In genomic region chr10:55747244-55747643, GRCh38 we compare ENCODE assay signal across 19 cellular contexts.
DNase-seq lines count a peak whose midpoint lies in the region; ATAC-seq and TF ChIP-seq lines count a peak whose summit lies in the region.
"Had no signal": no experiment of that assay in that cellular context is flagged by ENCODE, and none has a peak within 500 bp of the region (broad histone marks: within the 10 kb centered on the region; RNA-seq: fewer than 3 reads in every experiment).

No MANE protein-coding gene starts in this region.

- ATAC-seq in lower lobe of right lung (peak; percentile 74 to 84), heart right ventricle (no peak), HG03442 (IDR thresholded peaks at IDR 0.05; ENCODE audit: unreplicated experiment) (no peak)

- no peak overlapping the region for H3K4me2 ChIP-seq in hepatocyte
- H3K4me2 ChIP-seq: PC-9, SK-N-SH had no signal

- no peak overlapping the region for H2AFZ ChIP-seq in hepatocyte
- H2AFZ ChIP-seq: GM23248, PC-9 had no signal

- no peak for TF ChIP-seq EP300 in transverse colon (IDR thresholded peaks at IDR 0.05; ENCODE audit: low read depth)

- H3K4me1 ChIP-seq in hepatocyte (ENCODE audit: insufficient read depth): peaks cover 5% of the 10 kb centered on the region
- no peaks in the 10 kb centered on the region for H3K4me1 ChIP-seq in lower lobe of right lung
- no peaks in the 10 kb centered on the region for H3K4me1 ChIP-seq in transverse colon
- no peaks in the 10 kb centered on the region for H3K4me1 ChIP-seq in heart right ventricle

- H4K20me1 ChIP-seq in hepatocyte (ENCODE audit: insufficient read depth, poor library complexity, severe bottlenecking): no peaks in the 10 kb centered on the region

- intact Hi-C loops in lower lobe of right lung (cut with DNase I) (no loop called here), transverse colon (cut with DNase I; ENCODE audit: low total_unique reads) (no loop called here), heart right ventricle (cut with DNase I) (no loop called here)

- no peaks in the 10 kb centered on the region for H3K27me3 ChIP-seq in hepatocyte
- H3K27me3 ChIP-seq in lower lobe of right lung (ENCODE audit: low read depth): no peaks in the 10 kb centered on the region
- no peaks in the 10 kb centered on the region for H3K27me3 ChIP-seq in transverse colon
- no peaks in the 10 kb centered on the region for H3K27me3 ChIP-seq in heart right ventricle

- 61% methylated on average over 3 of the region's 3 CpGs for WGBS in hepatocyte (ENCODE audit: low lambda C conversion rate, missing lambda C conversion rate)
- WGBS in transverse colon (ENCODE audit: low coverage in 1 of 2), 2 donors: 36 to 55% methylated on average over 3 of the region's 3 CpGs
- WGBS in heart right ventricle, 2 donors: 76% methylated on average over 3 of the region's 3 CpGs

- in situ Hi-C loops in transverse colon (cut with MboI; ENCODE audit: low pct_ligation_motif_present in 1 of 4, low pct_unique_long_range_greater_than_20kb in 1 of 4, low sequenced_read_pairs in 3 of 4): no loop called here

- H3K36me3 ChIP-seq in hepatocyte (replicated peaks; ENCODE audit: insufficient read depth, low read depth) (no peaks in the 10 kb centered on the region), lower lobe of right lung (no peaks in the 10 kb centered on the region), transverse colon (no peaks in the 10 kb centered on the region), heart right ventricle (no peaks in the 10 kb centered on the region)

- no peaks in the 10 kb centered on the region for H3K79me2 ChIP-seq in hepatocyte

- DNase-seq in SHP77 treated with DMSO at 0.1 percent for 48 hours (lab: John Stamatoyannopoulos, UW) (peak; percentile 7), SHP77 (lab: John Stamatoyannopoulos, UW) (no peak), hepatocyte (ENCODE audit: low spot score) (peak; percentile 34), lower lobe of right lung (no peak), transverse colon (peak; percentile 24), heart right ventricle (no peak), NOMO-1 (lab: John Stamatoyannopoulos, UW; ENCODE audit: unreplicated experiment in 2 of 2) (no peak)
- DNase-seq: CD4-positive, alpha-beta memory T cell; DMS79 treated with DMSO at 0.1 percent for 48 hours; GM23248; HFFc6; Kasumi-1; NCI-H1105 treated with DMSO at 0.1 percent for 48 hours; NCI-H1694 treated with DMSO at 0.1 percent for 48 hours; NCI-H2171 treated with DMSO at 0.1 percent for 48 hours; NCI-H82; PC-9; SK-N-SH had no signal

- H3K27ac ChIP-seq in hepatocyte (peak overlapping the region; percentile 35), lower lobe of right lung (no peak overlapping the region), transverse colon (no peak overlapping the region), heart right ventricle (no peak overlapping the region)
- H3K27ac ChIP-seq: GM23248, PC-9 had no signal

- H3K9me3 ChIP-seq in hepatocyte (ENCODE audit: low read depth) (no peaks in the 10 kb centered on the region), lower lobe of right lung (no peaks in the 10 kb centered on the region), transverse colon (no peaks in the 10 kb centered on the region), heart right ventricle (no peaks in the 10 kb centered on the region)
- H3K9me3 ChIP-seq: SK-N-SH had no signal

- TF ChIP-seq POLR2A in transverse colon (IDR thresholded peaks at IDR 0.05): no peak

- no peak for TF ChIP-seq CTCF in hepatocyte (IDR thresholded peaks at IDR 0.05; ENCODE audit: poor library complexity)
- TF ChIP-seq CTCF in lower lobe of right lung (IDR thresholded peaks at IDR 0.05): no peak
- TF ChIP-seq CTCF in transverse colon (IDR thresholded peaks at IDR 0.05): no peak
- TF ChIP-seq CTCF in heart right ventricle (IDR thresholded peaks at IDR 0.05): no peak

- H3K9me2 ChIP-seq in hepatocyte (replicated peaks; ENCODE audit: insufficient read depth): no peaks in the 10 kb centered on the region
- H3K9me2 ChIP-seq: SK-N-SH had no signal

- H3K4me3 ChIP-seq in hepatocyte: no peak overlapping the region
- no peak overlapping the region for H3K4me3 ChIP-seq in lower lobe of right lung
- H3K4me3 ChIP-seq in transverse colon: no peak overlapping the region
- H3K4me3 ChIP-seq in heart right ventricle: no peak overlapping the region
- H3K4me3 ChIP-seq: GM23248, PC-9 had no signal

Comparison
In these comparisons a context has a peak if more than half of its experiments do, and no peak if none do; other contexts are left out.
1. DNase-seq: peak in SHP77 treated with DMSO at 0.1 percent for 48 hours (single experiment), hepatocyte (single experiment) and transverse colon (single experiment); none in SHP77 (0 of 2), lower lobe of right lung (single experiment), heart right ventricle (0 of 2) and NOMO-1 (0 of 2).
2. ATAC-seq: peak in lower lobe of right lung (2 of 2); none in heart right ventricle (0 of 8) and HG03442 (single experiment).